ENCODE assay signal across 14 cellular contexts in the genomic region with DNA sequence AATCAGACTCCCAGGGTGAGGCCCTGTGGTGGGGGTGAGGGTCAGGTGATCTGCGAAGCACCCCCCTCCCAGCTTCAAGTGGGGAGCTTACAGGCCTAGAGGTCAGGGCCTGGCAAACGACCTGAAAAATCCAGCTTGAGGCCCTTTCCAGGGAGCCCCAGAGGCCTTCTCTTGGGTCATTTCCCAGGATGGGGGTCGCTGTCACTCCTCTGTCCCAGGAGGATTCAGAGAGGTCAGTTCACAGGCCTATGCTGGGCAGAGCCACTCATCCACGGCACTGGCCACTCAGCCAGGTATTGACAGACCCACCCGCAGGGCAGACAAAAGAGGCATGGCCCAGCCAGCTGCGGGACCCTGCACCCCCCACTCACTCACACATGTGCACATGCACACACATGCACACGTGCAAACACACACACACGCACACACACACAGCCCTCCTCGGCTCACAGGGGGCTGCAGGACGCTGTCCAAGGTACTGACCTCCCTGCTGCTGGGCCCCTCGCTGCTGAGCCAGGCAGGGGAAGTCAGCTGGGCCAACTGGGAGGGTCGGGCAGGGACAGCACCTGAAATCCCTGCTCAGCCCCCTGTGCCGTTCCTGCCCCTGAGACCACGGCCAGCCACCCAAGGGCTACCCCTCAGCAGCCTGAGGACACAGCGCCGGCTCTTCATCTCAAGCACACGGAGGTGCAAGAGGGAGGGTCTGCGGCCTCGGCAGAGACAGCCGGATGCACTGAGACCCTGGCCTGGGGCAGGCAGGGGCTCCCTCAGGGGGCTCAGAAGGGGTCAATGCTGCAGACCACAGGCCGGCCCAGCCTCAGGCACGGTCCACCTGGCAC.
DNase-seq lines count a peak whose midpoint lies in the region; ATAC-seq and TF ChIP-seq lines count a peak whose summit lies in the region.
"Had no signal": no experiment of that assay in that cellular context is flagged by ENCODE, and none has a peak within 500 bp of the region (broad histone marks: within the 10 kb centered on the region; RNA-seq: fewer than 3 reads in every experiment).

No MANE protein-coding gene starts in this region.

- TF ChIP-seq CTCF in GM23338 (conservative IDR thresholded peaks at IDR 0.05; ENCODE audit: low read depth in 2 of 2), result no peak
- TF ChIP-seq CTCF in heart right ventricle (IDR thresholded peaks at IDR 0.05), result no peak
- TF ChIP-seq CTCF in osteoblast (IDR thresholded peaks at IDR 0.05; ENCODE audit: extremely low read depth, low read depth, low read length), result no peak

- H3K36me3 Mint-ChIP-seq in GM23338 (ENCODE audit: low read depth), result no peaks in the 10 kb centered on the region; the same call in 2 of the 3 replicates
- H3K36me3 Mint-ChIP-seq: CD4-positive, alpha-beta memory T cell had no signal

- H3K4me3 ChIP-seq in GM23338 (no peak overlapping the region), SJCRH30 (no peak overlapping the region), heart right ventricle (no peak overlapping the region), osteoblast (ENCODE audit: insufficient read depth, low read length) (no peak overlapping the region)

- H3K4me1 Mint-ChIP-seq in GM23338, result peaks cover 29% of the 10 kb centered on the region
- H3K4me1 Mint-ChIP-seq: CD4-positive, alpha-beta memory T cell had no signal

- H3K27ac ChIP-seq in GM23338 (ENCODE audit: low read depth), result no peak overlapping the region
- H3K27ac ChIP-seq in SJCRH30, result no peak overlapping the region
- H3K27ac ChIP-seq in heart right ventricle, result no peak overlapping the region
- H3K27ac ChIP-seq in osteoblast (ENCODE audit: low read depth, low read length), result no peak overlapping the region
- H3K27ac ChIP-seq: neutrophil had no signal

- H3K36me3 ChIP-seq in GM23338 (ENCODE audit: insufficient read depth), result no peaks in the 10 kb centered on the region
- no peaks in the 10 kb centered on the region for H3K36me3 ChIP-seq in SJCRH30
- H3K36me3 ChIP-seq in heart right ventricle, result no peaks in the 10 kb centered on the region
- H3K36me3 ChIP-seq in osteoblast (ENCODE audit: insufficient read depth, low read length), result no peaks in the 10 kb centered on the region
- H3K36me3 ChIP-seq: neutrophil had no signal

- H3K4me2 ChIP-seq in GM23338 (peak overlapping the region; percentile 62; the same call in 1 of the 2 replicates), osteoblast (ENCODE audit: insufficient read depth, low read length) (no peak overlapping the region)

- no peaks in the 10 kb centered on the region for H3K79me2 ChIP-seq in GM23338 (replicated peaks; ENCODE audit: insufficient read depth)
- H3K79me2 ChIP-seq in osteoblast (ENCODE audit: insufficient read depth, low read length), result no peaks in the 10 kb centered on the region

- H3F3A ChIP-seq in GM23338 (replicated peaks; ENCODE audit: low read depth), result no peaks in the 10 kb centered on the region

- no peak overlapping the region for H3K4me3 Mint-ChIP-seq in GM23338
- H3K4me3 Mint-ChIP-seq: CD4-positive, alpha-beta memory T cell had no signal

- H3K9me3 ChIP-seq in SJCRH30 (replicated peaks), result no peaks in the 10 kb centered on the region
- H3K9me3 ChIP-seq in heart right ventricle, result no peaks in the 10 kb centered on the region
- H3K9me3 ChIP-seq in osteoblast (ENCODE audit: low read depth, low read length), result no peaks in the 10 kb centered on the region
- H3K9me3 ChIP-seq: neutrophil had no signal

- H3K9me2 ChIP-seq in GM23338 (ENCODE audit: insufficient read depth), result no peaks in the 10 kb centered on the region

- ATAC-seq in GM23338 (peak; percentile 83), heart right ventricle (peak in 7 of 8 donors; percentile 25 to 59 (median 35)), GM18858 (IDR thresholded peaks at IDR 0.05; ENCODE audit: unreplicated experiment) (no peak), GM21576 (IDR thresholded peaks at IDR 0.05; ENCODE audit: unreplicated experiment) (no peak)
- ATAC-seq: stimulated activated naive CD8-positive, alpha-beta T cell treated with anti-CD3 and anti-CD28 coated beads, Interleukin-15, Interleukin-2, amounts not matched to agents 100 U/mL and 50 U/mL, for 24 hours had no signal

- H3K27me3 Mint-ChIP-seq in GM23338 (ENCODE audit: insufficient read depth, low read depth, poor library complexity), result peaks cover 14% of the 10 kb centered on the region

- no peak overlapping the region for H2AFZ ChIP-seq in GM23338
- H2AFZ ChIP-seq in osteoblast (ENCODE audit: low read length), result no peak overlapping the region

- H4K20me1 ChIP-seq in GM23338 (replicated peaks; ENCODE audit: insufficient read depth), result peaks cover 3% of the 10 kb centered on the region; the same call in 1 of the 2 replicates
- no peaks in the 10 kb centered on the region for H4K20me1 ChIP-seq in osteoblast (ENCODE audit: insufficient read depth, low read length)

- intact Hi-C loops in heart right ventricle (cut with DNase I), result no loop called here

- no peaks in the 10 kb centered on the region; the same call in 1 of the 3 replicates for H3K9me3 Mint-ChIP-seq in GM23338

- H3K4me1 ChIP-seq in GM23338 (ENCODE audit: insufficient read depth) (peaks cover 8% of the 10 kb centered on the region), SJCRH30 (no peaks in the 10 kb centered on the region), heart right ventricle (no peaks in the 10 kb centered on the region), osteoblast (ENCODE audit: insufficient read depth, low read length) (peaks cover 4% of the 10 kb centered on the region)

- DNase-seq in GM23338 (ENCODE audit: low spot score) (peak; percentile 85), SJCRH30 (peak; percentile 76 to 80), heart right ventricle (no peak), osteoblast (ENCODE audit: insufficient read length, low spot score, missing footprints) (peak; percentile 79), epidermal melanocyte (ENCODE audit: insufficient read length, low spot score) (no peak), SKM-1 (lab: John Stamatoyannopoulos, UW; ENCODE audit: unreplicated experiment) (no peak)
- DNase-seq: caudate nucleus; CD4-positive, alpha-beta memory T cell; GOT3; stimulated activated CD4-positive, alpha-beta T cell treated with anti-CD3 and anti-CD28 coated beads, Interleukin-2, amount 100 ng/mL, for 48 hours; stimulated activated naive CD8-positive, alpha-beta T cell treated with anti-CD3 and anti-CD28 coated beads, Interleukin-15, Interleukin-2, amounts not matched to agents 100 U/mL and 50 U/mL, for 24 hours had no signal

- H3K27ac Mint-ChIP-seq in GM23338, result no peak overlapping the region
- H3K27ac Mint-ChIP-seq: CD4-positive, alpha-beta memory T cell had no signal

- H3K27me3 ChIP-seq in GM23338 (ENCODE audit: insufficient read depth) (no peaks in the 10 kb centered on the region), SJCRH30 (no peaks in the 10 kb centered on the region), heart right ventricle (peaks cover 0 to 39% (median 11%) of the 10 kb centered on the region in 7 donors), osteoblast (ENCODE audit: insufficient read depth, low read length) (peaks cover 3% of the 10 kb centered on the region)

- WGBS in heart right ventricle, 2 donors, result 27 to 34% methylated on average over 20 to 21 of the region's 22 CpGs

TF ChIP-seq in GM23338, 12 proteins besides CTCF, POLR2A, EP300 and RAD21:
- no peak for TF ChIP-seq POLR2AphosphoS5 (IDR thresholded peaks at IDR 0.05; ENCODE audit: low read depth)
- TF ChIP-seq, protein P1, sequence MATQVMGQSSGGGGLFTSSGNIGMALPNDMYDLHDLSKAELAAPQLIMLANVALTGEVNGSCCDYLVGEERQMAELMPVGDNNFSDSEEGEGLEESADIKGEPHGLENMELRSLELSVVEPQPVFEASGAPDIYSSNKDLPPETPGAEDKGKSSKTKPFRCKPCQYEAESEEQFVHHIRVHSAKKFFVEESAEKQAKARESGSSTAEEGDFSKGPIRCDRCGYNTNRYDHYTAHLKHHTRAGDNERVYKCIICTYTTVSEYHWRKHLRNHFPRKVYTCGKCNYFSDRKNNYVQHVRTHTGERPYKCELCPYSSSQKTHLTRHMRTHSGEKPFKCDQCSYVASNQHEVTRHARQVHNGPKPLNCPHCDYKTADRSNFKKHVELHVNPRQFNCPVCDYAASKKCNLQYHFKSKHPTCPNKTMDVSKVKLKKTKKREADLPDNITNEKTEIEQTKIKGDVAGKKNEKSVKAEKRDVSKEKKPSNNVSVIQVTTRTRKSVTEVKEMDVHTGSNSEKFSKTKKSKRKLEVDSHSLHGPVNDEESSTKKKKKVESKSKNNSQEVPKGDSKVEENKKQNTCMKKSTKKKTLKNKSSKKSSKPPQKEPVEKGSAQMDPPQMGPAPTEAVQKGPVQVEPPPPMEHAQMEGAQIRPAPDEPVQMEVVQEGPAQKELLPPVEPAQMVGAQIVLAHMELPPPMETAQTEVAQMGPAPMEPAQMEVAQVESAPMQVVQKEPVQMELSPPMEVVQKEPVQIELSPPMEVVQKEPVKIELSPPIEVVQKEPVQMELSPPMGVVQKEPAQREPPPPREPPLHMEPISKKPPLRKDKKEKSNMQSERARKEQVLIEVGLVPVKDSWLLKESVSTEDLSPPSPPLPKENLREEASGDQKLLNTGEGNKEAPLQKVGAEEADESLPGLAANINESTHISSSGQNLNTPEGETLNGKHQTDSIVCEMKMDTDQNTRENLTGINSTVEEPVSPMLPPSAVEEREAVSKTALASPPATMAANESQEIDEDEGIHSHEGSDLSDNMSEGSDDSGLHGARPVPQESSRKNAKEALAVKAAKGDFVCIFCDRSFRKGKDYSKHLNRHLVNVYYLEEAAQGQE (IDR thresholded peaks at IDR 0.05; ENCODE audit: unreplicated experiment), result peak; percentile 99
- peak; percentile 26; the same call in 1 of the 2 replicates for TF ChIP-seq CREB1 (CRISPR knock-in tag; IDR thresholded peaks at IDR 0.05; ENCODE audit: low read depth)

Comparison
In these comparisons a context has a peak if more than half of its experiments do, and no peak if none do; other contexts are left out.
1. ATAC-seq: peak in GM23338 (single experiment) and heart right ventricle (7 of 8); none in GM18858 (single experiment) and GM21576 (single experiment).
2. DNase-seq: peak in GM23338 (single experiment), SJCRH30 (2 of 2) and osteoblast (single experiment); none in heart right ventricle (0 of 2), epidermal melanocyte (single experiment) and SKM-1 (single experiment).